Comparison of ENCODE assay signal across 1 cellular context in genomic region chr1:79614762-79615161, GRCh38.
TF ChIP-seq lines count a peak whose summit lies in the region.

No MANE protein-coding gene starts in this region.

TF ChIP-seq in HepG2, 621 proteins besides CTCF, POLR2A, EP300 and RAD21:
- TF ChIP-seq MLLT10 (CRISPR knock-in tag; IDR thresholded peaks at IDR 0.05) (no peak), NFE2L2 (IDR thresholded peaks at IDR 0.05; ENCODE audit: low read length) (no peak), PHF21A (CRISPR knock-in tag; IDR thresholded peaks at IDR 0.05) (no peak), NPAS2 (CRISPR knock-in tag; IDR thresholded peaks at IDR 0.05; ENCODE audit: borderline replicate concordance) (no peak), KDM5A (IDR thresholded peaks at IDR 0.05; ENCODE audit: borderline replicate concordance, low read length) (no peak), SKI (IDR thresholded peaks at IDR 0.05; ENCODE audit: partially characterized antibody) (no peak), CREB1 (IDR thresholded peaks at IDR 0.05) (no peak), CREB1 (CRISPR knock-in tag; IDR thresholded peaks at IDR 0.05) (no peak), MYPOP (CRISPR knock-in tag; IDR thresholded peaks at IDR 0.05) (no peak), SP2 (CRISPR knock-in tag; IDR thresholded peaks at IDR 0.05) (no peak), GABPB1 (CRISPR knock-in tag; IDR thresholded peaks at IDR 0.05) (no peak), THAP8 (CRISPR knock-in tag; IDR thresholded peaks at IDR 0.05; ENCODE audit: borderline replicate concordance) (no peak), ZNF558 (CRISPR knock-in tag; IDR thresholded peaks at IDR 0.05; ENCODE audit: borderline replicate concordance) (no peak), ZNF335 (CRISPR knock-in tag; IDR thresholded peaks at IDR 0.05) (no peak)
- TF ChIP-seq, protein P1, sequence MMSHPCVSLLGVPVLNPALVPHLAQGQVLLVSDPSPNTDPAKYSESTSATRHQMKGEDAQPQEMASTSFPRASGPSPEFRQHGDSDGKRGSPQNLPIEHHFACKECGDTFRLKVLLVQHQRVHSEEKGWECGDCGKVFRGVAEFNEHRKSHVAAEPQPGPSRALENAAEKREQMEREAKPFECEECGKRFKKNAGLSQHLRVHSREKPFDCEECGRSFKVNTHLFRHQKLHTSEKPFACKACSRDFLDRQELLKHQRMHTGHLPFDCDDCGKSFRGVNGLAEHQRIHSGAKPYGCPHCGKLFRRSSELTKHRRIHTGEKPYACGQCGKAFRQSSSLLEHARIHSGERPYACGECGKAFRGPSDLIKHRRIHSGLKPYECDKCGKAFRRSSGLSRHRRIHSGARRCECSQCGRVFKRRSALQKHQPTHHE (CRISPR knock-in tag; IDR thresholded peaks at IDR 0.05; ENCODE audit: borderline replicate concordance), result no peak
- TF ChIP-seq, protein P2, sequence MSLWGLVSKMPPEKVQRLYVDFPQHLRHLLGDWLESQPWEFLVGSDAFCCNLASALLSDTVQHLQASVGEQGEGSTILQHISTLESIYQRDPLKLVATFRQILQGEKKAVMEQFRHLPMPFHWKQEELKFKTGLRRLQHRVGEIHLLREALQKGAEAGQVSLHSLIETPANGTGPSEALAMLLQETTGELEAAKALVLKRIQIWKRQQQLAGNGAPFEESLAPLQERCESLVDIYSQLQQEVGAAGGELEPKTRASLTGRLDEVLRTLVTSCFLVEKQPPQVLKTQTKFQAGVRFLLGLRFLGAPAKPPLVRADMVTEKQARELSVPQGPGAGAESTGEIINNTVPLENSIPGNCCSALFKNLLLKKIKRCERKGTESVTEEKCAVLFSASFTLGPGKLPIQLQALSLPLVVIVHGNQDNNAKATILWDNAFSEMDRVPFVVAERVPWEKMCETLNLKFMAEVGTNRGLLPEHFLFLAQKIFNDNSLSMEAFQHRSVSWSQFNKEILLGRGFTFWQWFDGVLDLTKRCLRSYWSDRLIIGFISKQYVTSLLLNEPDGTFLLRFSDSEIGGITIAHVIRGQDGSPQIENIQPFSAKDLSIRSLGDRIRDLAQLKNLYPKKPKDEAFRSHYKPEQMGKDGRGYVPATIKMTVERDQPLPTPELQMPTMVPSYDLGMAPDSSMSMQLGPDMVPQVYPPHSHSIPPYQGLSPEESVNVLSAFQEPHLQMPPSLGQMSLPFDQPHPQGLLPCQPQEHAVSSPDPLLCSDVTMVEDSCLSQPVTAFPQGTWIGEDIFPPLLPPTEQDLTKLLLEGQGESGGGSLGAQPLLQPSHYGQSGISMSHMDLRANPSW (CRISPR knock-in tag; IDR thresholded peaks at IDR 0.05; ENCODE audit: borderline replicate concordance), result no peak
